Comparison of ENCODE assay signal across 9 cellular contexts in genomic region chr10:74292871-74293427, GRCh38.
A peak's percentile ranks its signal among the peaks of the same experiment; 100 is the strongest.
DNase-seq lines count a peak whose midpoint lies in the region; ATAC-seq, FAIRE-seq and TF ChIP-seq lines count a peak whose summit lies in the region.
"Had no signal": no experiment of that assay in that cellular context is flagged by ENCODE, and none has a peak within 500 bp of the region (broad histone marks: within the 10 kb centered on the region; RNA-seq: fewer than 3 reads in every experiment).

No MANE protein-coding gene starts in this region.

- H3K27me3 ChIP-seq in heart left ventricle (no peaks in the 10 kb centered on the region), right atrium auricular region (no peaks in the 10 kb centered on the region), SJCRH30 (no peaks in the 10 kb centered on the region)

- H3K36me3 ChIP-seq in heart left ventricle = no peaks in the 10 kb centered on the region
- no peaks in the 10 kb centered on the region for H3K36me3 ChIP-seq in right atrium auricular region
- peaks cover 2% of the 10 kb centered on the region for H3K36me3 ChIP-seq in SJCRH30

- 48 to 66% (median 59%) methylated on average over 4 of the region's 4 CpGs for WGBS in heart left ventricle, 4 donors

- FAIRE-seq in urothelium cell line (lab: Jason Lieb, UNC) = no peak

- peaks cover 0 to 30% (median 11%) of the 10 kb centered on the region in 12 donors for H3K4me1 ChIP-seq in heart left ventricle
- peaks cover 0 to 36% of the 10 kb centered on the region in 2 donors for H3K4me1 ChIP-seq in right atrium auricular region
- H3K4me1 ChIP-seq in SJCRH30 = peaks cover 24% of the 10 kb centered on the region

- H3K9me3 ChIP-seq in heart left ventricle (no peaks in the 10 kb centered on the region), right atrium auricular region (no peaks in the 10 kb centered on the region), SJCRH30 (replicated peaks) (no peaks in the 10 kb centered on the region)

- H3K4me3 ChIP-seq in heart left ventricle (no peak overlapping the region), right atrium auricular region (no peak overlapping the region), SJCRH30 (no peak overlapping the region), fibroblast of villous mesenchyme (ENCODE audit: low read depth, low read length) (no peak overlapping the region)

- H3K27ac ChIP-seq in heart left ventricle (peak overlapping the region in 7 of 12 donors; percentile 5 to 64 (median 41)), right atrium auricular region (peak overlapping the region in 1 of 2 donors; percentile 51), SJCRH30 (no peak overlapping the region; the same call in 1 of the 2 replicates)

- no peak for TF ChIP-seq POLR2A in heart left ventricle (IDR thresholded peaks at IDR 0.05)

- TF ChIP-seq CTCF in heart left ventricle (IDR thresholded peaks at IDR 0.05) (no peak), right atrium auricular region (IDR thresholded peaks at IDR 0.05) (no peak), fibroblast of villous mesenchyme (IDR thresholded peaks at IDR 0.05; ENCODE audit: insufficient read depth, low read depth, low read length) (no peak)

- ATAC-seq in heart left ventricle = no peak
- ATAC-seq in GM19324 (IDR thresholded peaks at IDR 0.05; ENCODE audit: low FRiP score, unreplicated experiment) = no peak
- no peak for ATAC-seq in GM18520 (IDR thresholded peaks at IDR 0.05; ENCODE audit: unreplicated experiment)

- DNase-seq in heart left ventricle (no peak), right atrium auricular region (ENCODE audit: low spot score) (no peak), SJCRH30 (peak; percentile 9 to 26), fibroblast of villous mesenchyme (ENCODE audit: low read depth) (peak; percentile 50), urothelium cell line (ENCODE audit: low spot score) (peak; percentile 15), activated gamma-delta T cell treated with Interleukin-2 at 50 U/mL for 16 hours (no peak)
- DNase-seq: activated effector memory CD4-positive, alpha-beta T cell treated with Interleukin-2 at 50 U/mL for 16 hours had no signal

- intact Hi-C loops in heart left ventricle (cut with DNase I) = loop anchor here in 1 of 10 donors (10.0 kb wide), 1 partner anchor 72 kb away; no protein-coding TSS in a partner anchor

Comparison
In these comparisons a context has a peak if more than half of its experiments do, and no peak if none do; other contexts are left out.
1. DNase-seq: peak in SJCRH30 (2 of 2), fibroblast of villous mesenchyme (single experiment) and urothelium cell line (single experiment); none in heart left ventricle (0 of 5), right atrium auricular region (single experiment) and activated gamma-delta T cell treated with Interleukin-2 at 50 U/mL for 16 hours (single experiment).